Comparison of ENCODE assay signal across 8 cellular contexts in genomic region chr9:130172161-130172857, GRCh38. TPM values are rescaled to one million over a fixed set of nuclear protein-coding genes. Genes with fewer than 3 reads are reported as not detected.
DNase-seq lines count a peak whose midpoint lies in the region; ATAC-seq and TF ChIP-seq lines count a peak whose summit lies in the region.

Gene NCS1, plus strand, starts transcription at chr9:130172404. Its CDS starts 260 bp downstream, at chr9:130172664.

- H3K9me3 ChIP-seq in Panc1 (ENCODE audit: control insufficient read depth, insufficient read depth, low read depth, low read length) (no peaks in the 10 kb centered on the region), gastroesophageal sphincter (no peaks in the 10 kb centered on the region), neural cell (ENCODE audit: low read length) (no peaks in the 10 kb centered on the region), subcutaneous abdominal adipose tissue (ENCODE audit: control insufficient read depth in 5 of 5, low read length in 5 of 5) (no peaks in the 10 kb centered on the region)

- TF ChIP-seq POLR2A in gastroesophageal sphincter (IDR thresholded peaks at IDR 0.05) = no peak

- POLR2A ChIA-PET in Panc1 (lab: Charles Lee) = interaction anchor here (0.6 kb wide), 1 partner anchor 73 kb away, joined by 3 read pairs; no protein-coding TSS in a partner anchor

- H3K27ac ChIP-seq in Panc1 (ENCODE audit: low read length) (peak within 1 kb of the TSS; percentile 39; the same call in 1 of the 2 replicates), gastroesophageal sphincter (peak within 1 kb of the TSS; percentile 90 to 98 (median 97)), neural cell (ENCODE audit: low read length) (peak within 1 kb of the TSS; percentile 46), subcutaneous abdominal adipose tissue (ENCODE audit: low read depth, low read length) (no peak within 1 kb of the TSS)

- no peaks in the 10 kb centered on the region for H4K20me1 ChIP-seq in neural cell (ENCODE audit: insufficient read depth)

- peaks cover 74% of the 10 kb centered on the region for H3K27me3 Mint-ChIP-seq in activated naive CD4-positive, alpha-beta T cell treated with anti-CD3 and anti-CD28 coated beads, Interleukin-2, amount 10 ng/mL, durations not matched to agents 7 days and 5 days

- H3K4me1 ChIP-seq in Panc1 (ENCODE audit: control insufficient read depth, insufficient read depth, low read length) = no peaks in the 10 kb centered on the region
- peaks cover 0 to 57% (median 26%) of the 10 kb centered on the region in 3 donors for H3K4me1 ChIP-seq in gastroesophageal sphincter
- H3K4me1 ChIP-seq in subcutaneous abdominal adipose tissue (ENCODE audit: control insufficient read depth in 5 of 5, insufficient read depth in 5 of 5, low read length in 5 of 5) = peaks cover 0 to 15% (median 12%) of the 10 kb centered on the region in 5 donors

- H3K4me3 ChIP-seq in Panc1 (ENCODE audit: low read depth in 2 of 2, low read length in 2 of 2) = peak within 1 kb of the TSS; percentile 50 to 51
- H3K4me3 ChIP-seq in gastroesophageal sphincter = peak within 1 kb of the TSS; percentile 67 to 97
- peak within 1 kb of the TSS; percentile 92 for H3K4me3 ChIP-seq in neural cell (ENCODE audit: low read length)
- peak within 1 kb of the TSS; percentile 19 to 55 (median 45) for H3K4me3 ChIP-seq in subcutaneous abdominal adipose tissue (ENCODE audit: low read depth in 1 of 5, low read length in 5 of 5)

- TF ChIP-seq EP300 in gastroesophageal sphincter (IDR thresholded peaks at IDR 0.05) = no peak
- no peak for TF ChIP-seq EP300 in neural cell (conservative IDR thresholded peaks at IDR 0.05; ENCODE audit: poor library complexity, severe bottlenecking)

- no peak for TF ChIP-seq CTCF in Panc1 (IDR thresholded peaks at IDR 0.05)
- TF ChIP-seq CTCF in gastroesophageal sphincter (IDR thresholded peaks at IDR 0.05) = no peak
- no peak for TF ChIP-seq CTCF in neural cell (IDR thresholded peaks at IDR 0.05; ENCODE audit: poor library complexity, severe bottlenecking)

- H3K9me3 Mint-ChIP-seq in activated naive CD4-positive, alpha-beta T cell treated with anti-CD3 and anti-CD28 coated beads, Interleukin-2, amount 10 ng/mL, durations not matched to agents 7 days and 5 days = no peaks in the 10 kb centered on the region

- H3K79me2 ChIP-seq in neural cell (replicated peaks; ENCODE audit: insufficient read depth, low read length) = peaks cover 27% of the 10 kb centered on the region

- H2AFZ ChIP-seq in neural cell (ENCODE audit: low read depth, low read length) = peak within 1 kb of the TSS; percentile 85

- peak within 1 kb of the TSS; percentile 79 for H3K9ac ChIP-seq in neural cell (ENCODE audit: low read length)
- H3K9ac ChIP-seq in subcutaneous abdominal adipose tissue (ENCODE audit: low read length in 5 of 5) = peak within 1 kb of the TSS in 1 of 5 donors; percentile 31

- H3K27ac Mint-ChIP-seq in activated naive CD4-positive, alpha-beta T cell treated with anti-CD3 and anti-CD28 coated beads, Interleukin-2, amount 10 ng/mL, durations not matched to agents 7 days and 5 days = no peak within 1 kb of the TSS

- H3K36me3 Mint-ChIP-seq in activated naive CD4-positive, alpha-beta T cell treated with anti-CD3 and anti-CD28 coated beads, Interleukin-2, amount 10 ng/mL, durations not matched to agents 7 days and 5 days = no peaks in the 10 kb centered on the region

- TF ChIP-seq RAD21 in neural cell (conservative IDR thresholded peaks at IDR 0.05) = no peak

- WGBS in gastroesophageal sphincter (ENCODE audit: low coverage in 1 of 2), 2 donors = no CpG with 5 or more reads among the region's 101 CpGs

- H3F3A ChIP-seq in neural cell (ENCODE audit: insufficient read depth, low read length, poor library complexity, severe bottlenecking) = no peaks in the 10 kb centered on the region

- peak within 1 kb of the TSS; percentile 95 for H3K4me2 ChIP-seq in neural cell (ENCODE audit: low read length)

- DNase-seq in NCI-H345 (lab: John Stamatoyannopoulos, UW) (peak; percentile 70), NCI-H345 treated with DMSO at 0.1 percent for 48 hours (lab: John Stamatoyannopoulos, UW; ENCODE audit: unreplicated experiment) (no peak), Panc1 (ENCODE audit: low read depth, low spot score) (no peak)
- DNase-seq in activated naive CD4-positive, alpha-beta T cell treated with anti-CD3 and anti-CD28 coated beads, Interleukin-2, amount 10 ng/mL, durations not matched to agents 7 days and 5 days = peak; percentile 54

- no peaks in the 10 kb centered on the region; the same call in 1 of the 2 replicates for H3K36me3 ChIP-seq in Panc1 (ENCODE audit: control insufficient read depth, insufficient read depth, low read length)
- H3K36me3 ChIP-seq in gastroesophageal sphincter = no peaks in the 10 kb centered on the region
- H3K36me3 ChIP-seq in neural cell (ENCODE audit: insufficient read depth, low read length) = no peaks in the 10 kb centered on the region
- no peaks in the 10 kb centered on the region for H3K36me3 ChIP-seq in subcutaneous abdominal adipose tissue (ENCODE audit: control insufficient read depth in 5 of 5, insufficient read depth in 5 of 5, low read length in 5 of 5)

- intact Hi-C loops in Panc1 (cut with micrococcal nuclease; ENCODE audit: unreplicated experiment) = no loop called here

- peak; percentile 92 for ATAC-seq in Panc1
- ATAC-seq in gastroesophageal sphincter = peak; percentile 85
- no peak for ATAC-seq in HG03175 (IDR thresholded peaks at IDR 0.05; ENCODE audit: unreplicated experiment)

- H3K9me2 ChIP-seq in neural cell (ENCODE audit: insufficient read depth, low read length) = no peaks in the 10 kb centered on the region

- no peaks in the 10 kb centered on the region for H3K27me3 ChIP-seq in Panc1 (ENCODE audit: control insufficient read depth, insufficient read depth, low read length)
- no peaks in the 10 kb centered on the region for H3K27me3 ChIP-seq in gastroesophageal sphincter
- no peaks in the 10 kb centered on the region for H3K27me3 ChIP-seq in neural cell (ENCODE audit: insufficient read depth, low read depth, low read length)
- H3K27me3 ChIP-seq in subcutaneous abdominal adipose tissue (ENCODE audit: control insufficient read depth in 5 of 5, insufficient read depth in 4 of 5, low read length in 5 of 5) = peaks cover 0 to 13% (median 10%) of the 10 kb centered on the region in 5 donors

- in situ Hi-C loops in Panc1 (cut with HindIII; ENCODE audit: low pct_unique_long_range_greater_than_20kb, low sequenced_read_pairs) = no loop called here

- H3K4me3 Mint-ChIP-seq in activated naive CD4-positive, alpha-beta T cell treated with anti-CD3 and anti-CD28 coated beads, Interleukin-2, amount 10 ng/mL, durations not matched to agents 7 days and 5 days = peak within 1 kb of the TSS; percentile 60

- H3K4me1 Mint-ChIP-seq in activated naive CD4-positive, alpha-beta T cell treated with anti-CD3 and anti-CD28 coated beads, Interleukin-2, amount 10 ng/mL, durations not matched to agents 7 days and 5 days = peaks cover 9% of the 10 kb centered on the region

- CTCF ChIA-PET in Panc1 (lab: Charles Lee) = no interaction called here
- CTCF ChIA-PET in activated naive CD4-positive, alpha-beta T cell treated with anti-CD3 and anti-CD28 coated beads, Interleukin-2, amount 10 ng/mL, durations not matched to agents 7 days and 5 days (lab: Charles Lee) = no interaction called here

- no TSS peak for BruUV-seq in Panc1 (replicated peaks; lab: Mats Ljungman, UMichigan)

TF ChIP-seq in neural cell, 6 proteins besides CTCF, POLR2A, EP300 and RAD21:
- TF ChIP-seq EZH2 (IDR thresholded peaks at IDR 0.05; ENCODE audit: borderline replicate concordance, insufficient read depth, low read length, poor library complexity, severe bottlenecking) (no peak), POLR2AphosphoS5 (IDR thresholded peaks at IDR 0.05) (peak; percentile 64)

RNA-seq across cellular contexts. Expression of gene NCS1, which starts in this region (rescaled TPM):
- 31.6 TPM for total RNA-seq in Panc1 (2021; ENCODE audit: unreplicated experiment)
- 17.2 TPM for polyA plus RNA-seq in Panc1 (2012; ENCODE audit: insufficient read length)
- total RNA-seq in gastroesophageal sphincter = 100 to 1,000 TPM; 105 to 231 (median 127) TPM
- polyA plus RNA-seq in neural cell = 73.3 and 82.1 TPM in 2 replicates
- 135 and 153 TPM in 2 replicates for polyA minus RNA-seq in neural cell

Comparison
In these comparisons a context has a peak if more than half of its experiments do, and no peak if none do; other contexts are left out.
1. DNase-seq: peak in NCI-H345 (single experiment) and activated naive CD4-positive, alpha-beta T cell treated with anti-CD3 and anti-CD28 coated beads, Interleukin-2, amount 10 ng/mL, durations not matched to agents 7 days and 5 days (single experiment); none in NCI-H345 treated with DMSO at 0.1 percent for 48 hours (single experiment) and Panc1 (single experiment).
2. Peak in every context shown above with its lines, with median percentiles within 50 percentile points of each other: H3K4me3 ChIP-seq.